ENCODE assay signal across 22 cellular contexts in the genomic region with DNA sequence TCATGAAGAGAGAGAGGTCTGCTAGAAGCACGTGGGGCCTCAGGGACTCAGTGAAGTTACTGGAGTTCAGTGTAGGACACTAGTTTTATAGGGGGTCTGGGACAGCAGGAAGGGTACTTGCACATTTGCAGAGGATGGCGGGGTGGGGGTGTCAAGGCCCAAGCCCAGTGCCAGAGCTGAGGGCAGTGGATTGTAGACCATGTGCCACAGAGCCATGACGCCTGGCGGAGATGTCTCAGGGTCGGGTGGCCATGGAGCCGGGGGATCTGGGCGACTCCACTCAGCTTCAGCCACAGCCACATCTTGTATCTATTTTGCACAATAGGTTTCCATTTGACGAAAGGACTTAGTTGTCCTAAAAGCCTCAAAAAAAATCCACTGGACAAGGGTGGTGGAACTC. TPM values are rescaled to one million over a fixed set of nuclear protein-coding genes. Genes with fewer than 3 reads are reported as not detected.
DNase-seq lines count a peak whose midpoint lies in the region; ATAC-seq and TF ChIP-seq lines count a peak whose summit lies in the region.
"Had no signal": no experiment of that assay in that cellular context is flagged by ENCODE, and none has a peak within 500 bp of the region (broad histone marks: within the 10 kb centered on the region; RNA-seq: fewer than 3 reads in every experiment).

No MANE protein-coding gene starts in this region.

- H3K4me3 ChIP-seq in SJCRH30 = no peak overlapping the region
- H3K4me3 ChIP-seq: BLaER1, HAP-1 had no signal

- no peaks in the 10 kb centered on the region for H3K27me3 ChIP-seq in SJCRH30
- H3K27me3 ChIP-seq: BLaER1 had no signal

- peaks cover 21% of the 10 kb centered on the region for H3K4me1 ChIP-seq in SJCRH30
- H3K4me1 ChIP-seq: HAP-1 had no signal

- no peak for ATAC-seq in activated CD8-positive, alpha-beta memory T cell treated with anti-CD3 and anti-CD28 coated beads, Interleukin-2, amount 10 ng/mL, durations not matched to agents 7 days and 5 days
- ATAC-seq in stimulated activated effector memory CD8-positive, alpha-beta T cell treated with anti-CD3 and anti-CD28 coated beads, Interleukin-12 subunit alpha, Interleukin-12 subunit beta, amount 100 ng/mL, for 72 hours = no peak
- ATAC-seq in HG03045 (IDR thresholded peaks at IDR 0.05; ENCODE audit: unreplicated experiment) = no peak

- no peaks in the 10 kb centered on the region; the same call in 1 of the 2 replicates for H3K9me3 ChIP-seq in SJCRH30 (replicated peaks)
- H3K9me3 ChIP-seq: BLaER1, HAP-1 had no signal

- no peaks in the 10 kb centered on the region for H3K36me3 ChIP-seq in SJCRH30
- H3K36me3 ChIP-seq: BLaER1, HAP-1 had no signal

- TF ChIP-seq CTCF in neural crest cell (conservative IDR thresholded peaks at IDR 0.05) = no peak

- peaks cover 20% of the 10 kb centered on the region for H3K4me1 Mint-ChIP-seq in activated CD8-positive, alpha-beta memory T cell treated with anti-CD3 and anti-CD28 coated beads, Interleukin-2, amount 10 ng/mL, durations not matched to agents 7 days and 5 days
- peaks cover 35% of the 10 kb centered on the region for H3K4me1 Mint-ChIP-seq in neural crest cell
- peaks cover 51% of the 10 kb centered on the region for H3K4me1 Mint-ChIP-seq in stimulated activated effector memory CD8-positive, alpha-beta T cell treated with anti-CD3 and anti-CD28 coated beads, Interleukin-12 subunit alpha, Interleukin-12 subunit beta, amount 100 ng/mL, for 72 hours
- H3K4me1 Mint-ChIP-seq in activated naive CD4-positive, alpha-beta T cell treated with anti-CD3 and anti-CD28 coated beads for 36 hours (ENCODE audit: low read depth) = peaks cover 3% of the 10 kb centered on the region

- no peak for DNase-seq in activated CD8-positive, alpha-beta memory T cell treated with anti-CD3 and anti-CD28 coated beads, Interleukin-2, amount 10 ng/mL, durations not matched to agents 7 days and 5 days
- no peak for DNase-seq in activated CD8-positive, alpha-beta memory T cell treated with anti-CD3 and anti-CD28 coated beads for 24 hours
- DNase-seq in SJCRH30 = no peak
- no peak for DNase-seq in neural crest cell (ENCODE audit: low read depth, low spot score)
- no peak for DNase-seq in stimulated activated effector memory CD8-positive, alpha-beta T cell treated with anti-CD3 and anti-CD28 coated beads, Interleukin-12 subunit alpha, Interleukin-12 subunit beta, amount 100 ng/mL, for 72 hours (ENCODE audit: low spot score in 2 of 2)
- no peak for DNase-seq in stimulated activated naive CD4-positive, alpha-beta T cell treated with Interleukin-2 at 50 U/mL for 16 hours (lab: John Stamatoyannopoulos, UW)
- no peak for DNase-seq in activated naive CD4-positive, alpha-beta T cell treated with anti-CD3 and anti-CD28 coated beads for 36 hours
- DNase-seq: Calu3; CD4-positive, CD25-positive, alpha-beta regulatory T cell; COR-L47; DMS53; DMS79 treated with DMSO at 0.1 percent for 48 hours; GF-D8; GOT3; HFFc6 had no signal

- H3K36me3 Mint-ChIP-seq in activated CD8-positive, alpha-beta memory T cell treated with anti-CD3 and anti-CD28 coated beads, Interleukin-2, amount 10 ng/mL, durations not matched to agents 7 days and 5 days = peaks cover 5% of the 10 kb centered on the region
- peaks cover 3% of the 10 kb centered on the region for H3K36me3 Mint-ChIP-seq in neural crest cell (ENCODE audit: low read depth)
- no peaks in the 10 kb centered on the region for H3K36me3 Mint-ChIP-seq in stimulated activated effector memory CD8-positive, alpha-beta T cell treated with anti-CD3 and anti-CD28 coated beads, Interleukin-12 subunit alpha, Interleukin-12 subunit beta, amount 100 ng/mL, for 72 hours
- H3K36me3 Mint-ChIP-seq in activated naive CD4-positive, alpha-beta T cell treated with anti-CD3 and anti-CD28 coated beads for 36 hours (ENCODE audit: low read depth) = no peaks in the 10 kb centered on the region
- H3K36me3 Mint-ChIP-seq: CD4-positive, CD25-positive, alpha-beta regulatory T cell had no signal

- H3K4me3 Mint-ChIP-seq in activated CD8-positive, alpha-beta memory T cell treated with anti-CD3 and anti-CD28 coated beads, Interleukin-2, amount 10 ng/mL, durations not matched to agents 7 days and 5 days = no peak overlapping the region
- H3K4me3 Mint-ChIP-seq in neural crest cell = no peak overlapping the region
- H3K4me3 Mint-ChIP-seq in stimulated activated effector memory CD8-positive, alpha-beta T cell treated with anti-CD3 and anti-CD28 coated beads, Interleukin-12 subunit alpha, Interleukin-12 subunit beta, amount 100 ng/mL, for 72 hours = no peak overlapping the region
- no peak overlapping the region for H3K4me3 Mint-ChIP-seq in activated naive CD4-positive, alpha-beta T cell treated with anti-CD3 and anti-CD28 coated beads for 36 hours
- H3K4me3 Mint-ChIP-seq: B cell; CD4-positive, CD25-positive, alpha-beta regulatory T cell; HFFc6 had no signal

- H3K27me3 Mint-ChIP-seq in activated CD8-positive, alpha-beta memory T cell treated with anti-CD3 and anti-CD28 coated beads, Interleukin-2, amount 10 ng/mL, durations not matched to agents 7 days and 5 days = peaks cover 9% of the 10 kb centered on the region
- H3K27me3 Mint-ChIP-seq in neural crest cell (ENCODE audit: low read depth) = no peaks in the 10 kb centered on the region
- H3K27me3 Mint-ChIP-seq in activated naive CD4-positive, alpha-beta T cell treated with anti-CD3 and anti-CD28 coated beads for 36 hours (ENCODE audit: low read depth) = no peaks in the 10 kb centered on the region

- H3K27ac ChIP-seq in SJCRH30 = peak overlapping the region; percentile 49
- H3K27ac ChIP-seq: 22Rv1, BLaER1, C4-2B had no signal

- H3K9me3 Mint-ChIP-seq in activated CD8-positive, alpha-beta memory T cell treated with anti-CD3 and anti-CD28 coated beads, Interleukin-2, amount 10 ng/mL, durations not matched to agents 7 days and 5 days (ENCODE audit: low read depth) = no peaks in the 10 kb centered on the region
- peaks cover 3% of the 10 kb centered on the region for H3K9me3 Mint-ChIP-seq in neural crest cell
- no peaks in the 10 kb centered on the region for H3K9me3 Mint-ChIP-seq in stimulated activated effector memory CD8-positive, alpha-beta T cell treated with anti-CD3 and anti-CD28 coated beads, Interleukin-12 subunit alpha, Interleukin-12 subunit beta, amount 100 ng/mL, for 72 hours
- no peaks in the 10 kb centered on the region for H3K9me3 Mint-ChIP-seq in activated naive CD4-positive, alpha-beta T cell treated with anti-CD3 and anti-CD28 coated beads for 36 hours
- H3K9me3 Mint-ChIP-seq: CD4-positive, CD25-positive, alpha-beta regulatory T cell had no signal

- CTCF ChIA-PET in activated CD8-positive, alpha-beta memory T cell treated with anti-CD3 and anti-CD28 coated beads, Interleukin-2, amount 10 ng/mL, durations not matched to agents 7 days and 5 days (lab: Charles Lee) = no interaction called here
- CTCF ChIA-PET in activated naive CD4-positive, alpha-beta T cell treated with anti-CD3 and anti-CD28 coated beads for 36 hours (lab: Charles Lee) = no interaction called here

- H3K27ac Mint-ChIP-seq in activated CD8-positive, alpha-beta memory T cell treated with anti-CD3 and anti-CD28 coated beads, Interleukin-2, amount 10 ng/mL, durations not matched to agents 7 days and 5 days = peak overlapping the region; percentile 3
- H3K27ac Mint-ChIP-seq in neural crest cell (ENCODE audit: unreplicated experiment) = peak overlapping the region; percentile 19
- peak overlapping the region; percentile 16 for H3K27ac Mint-ChIP-seq in stimulated activated effector memory CD8-positive, alpha-beta T cell treated with anti-CD3 and anti-CD28 coated beads, Interleukin-12 subunit alpha, Interleukin-12 subunit beta, amount 100 ng/mL, for 72 hours
- H3K27ac Mint-ChIP-seq in activated naive CD4-positive, alpha-beta T cell treated with anti-CD3 and anti-CD28 coated beads for 36 hours = no peak overlapping the region
- H3K27ac Mint-ChIP-seq: B cell, HFFc6 had no signal

- intact Hi-C loops in activated naive CD4-positive, alpha-beta T cell treated with anti-CD3 and anti-CD28 coated beads for 36 hours (cut with micrococcal nuclease) = no loop called here

RNA-seq across cellular contexts. Expression of gene RGMA, which starts 50.4 kb away (rescaled TPM):
- under 1 TPM in 1 of 2 experiments, not detected in 1; 0.28 TPM for total RNA-seq in activated CD8-positive, alpha-beta memory T cell treated with anti-CD3 and anti-CD28 coated beads, Interleukin-2, amount 10 ng/mL, durations not matched to agents 7 days and 5 days
- total RNA-seq in SJCRH30 (2014; rRNA removed; shearing (Covaris generic)) = 52.5 and 52.7 TPM in 2 replicates
- total RNA-seq in neural crest cell = 187 and 205 TPM in 2 replicates
- total RNA-seq in activated naive CD4-positive, alpha-beta T cell treated with anti-CD3 and anti-CD28 coated beads for 36 hours = under 1 TPM; 0.47 to 0.69 TPM
- total RNA-seq: B cell, Daoy had no signal

Comparison
In these comparisons a context has a peak if more than half of its experiments do, and no peak if none do; other contexts are left out.
1. RNA of gene RGMA, which starts 50.4 kb away (total RNA-seq): 187 to 205 TPM in neural crest cell and 52.5 to 52.7 TPM in SJCRH30; 0.47 to 0.69 TPM in activated naive CD4-positive, alpha-beta T cell treated with anti-CD3 and anti-CD28 coated beads for 36 hours and 0.28 TPM in activated CD8-positive, alpha-beta memory T cell treated with anti-CD3 and anti-CD28 coated beads, Interleukin-2, amount 10 ng/mL, durations not matched to agents 7 days and 5 days; every median in the first group is over 10 times any median in the second.